Comparison of ENCODE assay signal across 1 cellular context in the genomic region with DNA sequence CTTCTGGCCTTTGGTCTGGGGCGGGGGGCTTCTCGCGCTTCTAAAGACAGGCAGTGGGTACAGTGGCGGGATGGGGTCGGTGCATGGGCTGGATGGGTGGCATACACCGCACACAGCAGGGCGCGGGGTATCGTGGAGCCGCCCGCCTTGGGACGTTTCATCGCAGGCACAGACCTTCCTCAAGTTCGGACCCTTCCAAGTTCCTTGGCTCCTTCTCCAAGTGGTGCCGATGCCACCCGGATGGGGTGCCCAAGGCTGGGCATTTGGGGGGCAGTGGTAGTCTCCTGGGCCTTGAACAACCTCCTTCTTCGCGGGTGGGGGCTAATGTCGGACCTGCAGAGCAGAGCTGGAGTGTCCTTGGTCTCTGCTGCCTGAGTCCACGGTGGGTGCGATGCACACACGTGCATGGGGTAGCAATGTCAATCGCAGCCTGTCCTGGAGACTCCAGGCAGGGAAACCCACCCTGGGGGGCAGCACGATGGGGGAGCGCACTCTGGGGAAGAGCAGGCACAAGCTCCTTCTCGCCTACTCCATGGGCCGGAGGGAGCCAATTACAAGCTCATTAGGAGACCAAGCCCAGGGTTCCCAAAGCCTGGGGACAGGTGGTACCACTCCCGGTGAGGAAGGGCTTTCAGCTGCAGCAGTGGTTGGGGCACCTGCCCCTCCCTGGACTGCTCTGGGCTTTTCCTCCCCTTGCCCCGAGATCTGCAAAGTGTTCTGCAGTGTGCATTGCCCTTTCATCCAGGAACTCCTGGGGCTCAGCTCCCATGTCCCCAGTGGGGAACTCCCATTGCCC.
A peak's percentile ranks its signal among the peaks of the same experiment; 100 is the strongest.
TF ChIP-seq lines count a peak whose summit lies in the region.

No MANE protein-coding gene starts in this region.

TF ChIP-seq in HepG2, 621 proteins besides CTCF, POLR2A, EP300 and RAD21 (continued from another document and continues in another):
- TF ChIP-seq ZNF142 (CRISPR knock-in tag; IDR thresholded peaks at IDR 0.05) (no peak; the same call in 1 of the 2 replicates), DNMT1 (CRISPR knock-in tag; IDR thresholded peaks at IDR 0.05) (no peak), RAD51 (IDR thresholded peaks at IDR 0.05; ENCODE audit: borderline replicate concordance) (no peak), ZNF841 (CRISPR knock-in tag; IDR thresholded peaks at IDR 0.05; ENCODE audit: borderline replicate concordance) (no peak), ZNF414 (CRISPR knock-in tag; IDR thresholded peaks at IDR 0.05) (no peak), PATZ1 (CRISPR knock-in tag; IDR thresholded peaks at IDR 0.05) (no peak), ZNF780A (CRISPR knock-in tag; IDR thresholded peaks at IDR 0.05) (no peak), ZNF776 (CRISPR knock-in tag; IDR thresholded peaks at IDR 0.05) (no peak), NRL (CRISPR knock-in tag; IDR thresholded peaks at IDR 0.05; ENCODE audit: borderline replicate concordance) (peak; percentile 80), ZNF782 (CRISPR knock-in tag; IDR thresholded peaks at IDR 0.05; ENCODE audit: borderline replicate concordance) (0 out of 2 replicates have a peak, but pooled peaks have one; percentile 22), ZFP36L1 (CRISPR knock-in tag; IDR thresholded peaks at IDR 0.05) (no peak), SNAI1 (CRISPR knock-in tag; IDR thresholded peaks at IDR 0.05; ENCODE audit: borderline replicate concordance) (no peak), ZNF382 (CRISPR knock-in tag; IDR thresholded peaks at IDR 0.05; ENCODE audit: borderline replicate concordance) (no peak), GATAD2A (CRISPR knock-in tag; IDR thresholded peaks at IDR 0.05) (peak; percentile 21; the same call in 1 of the 2 replicates), PITX1 (CRISPR knock-in tag; IDR thresholded peaks at IDR 0.05) (no peak), ZNF292 (CRISPR knock-in tag; IDR thresholded peaks at IDR 0.05; ENCODE audit: borderline replicate concordance, low read depth) (peak; percentile 21; the same call in 1 of the 2 replicates), CENPT (CRISPR knock-in tag; IDR thresholded peaks at IDR 0.05; ENCODE audit: low read depth) (peak; percentile 10; the same call in 1 of the 2 replicates), ELF1 (CRISPR knock-in tag; IDR thresholded peaks at IDR 0.05) (no peak), ZNF773 (CRISPR knock-in tag; IDR thresholded peaks at IDR 0.05; ENCODE audit: borderline replicate concordance) (no peak), RXRA (CRISPR knock-in tag; IDR thresholded peaks at IDR 0.05) (peak; percentile 11; the same call in 1 of the 2 replicates), MEIS1 (CRISPR knock-in tag; IDR thresholded peaks at IDR 0.05; ENCODE audit: borderline replicate concordance) (no peak), ZBTB42 (CRISPR knock-in tag; IDR thresholded peaks at IDR 0.05) (no peak), ZMYM2 (CRISPR knock-in tag; IDR thresholded peaks at IDR 0.05) (no peak), ZFP37 (CRISPR knock-in tag; IDR thresholded peaks at IDR 0.05; ENCODE audit: borderline replicate concordance) (0 out of 2 replicates have a peak, but pooled peaks have one; percentile 40), REXO4 (CRISPR knock-in tag; IDR thresholded peaks at IDR 0.05; ENCODE audit: borderline replicate concordance) (no peak), SSRP1 (CRISPR knock-in tag; IDR thresholded peaks at IDR 0.05) (no peak), PHB2 (IDR thresholded peaks at IDR 0.05; ENCODE audit: partially characterized antibody) (no peak), ZNF350 (CRISPR knock-in tag; IDR thresholded peaks at IDR 0.05; ENCODE audit: borderline replicate concordance, low read depth) (peak; percentile 60), HNF4A (CRISPR knock-in tag; IDR thresholded peaks at IDR 0.05) (no peak), KLF9 (CRISPR knock-in tag; IDR thresholded peaks at IDR 0.05; ENCODE audit: low read depth) (no peak), SIX1 (CRISPR knock-in tag; IDR thresholded peaks at IDR 0.05; ENCODE audit: borderline replicate concordance) (no peak), POLR2G (IDR thresholded peaks at IDR 0.05; ENCODE audit: low read depth, low read length) (no peak), HES4 (CRISPR knock-in tag; IDR thresholded peaks at IDR 0.05; ENCODE audit: borderline replicate concordance) (peak; percentile 76; the same call in 1 of the 2 replicates), ZFP41 (CRISPR knock-in tag; IDR thresholded peaks at IDR 0.05; ENCODE audit: borderline replicate concordance) (peak; percentile 43; the same call in 1 of the 2 replicates), MEIS2 (CRISPR knock-in tag; IDR thresholded peaks at IDR 0.05) (no peak)
- TF ChIP-seq, protein P1, sequence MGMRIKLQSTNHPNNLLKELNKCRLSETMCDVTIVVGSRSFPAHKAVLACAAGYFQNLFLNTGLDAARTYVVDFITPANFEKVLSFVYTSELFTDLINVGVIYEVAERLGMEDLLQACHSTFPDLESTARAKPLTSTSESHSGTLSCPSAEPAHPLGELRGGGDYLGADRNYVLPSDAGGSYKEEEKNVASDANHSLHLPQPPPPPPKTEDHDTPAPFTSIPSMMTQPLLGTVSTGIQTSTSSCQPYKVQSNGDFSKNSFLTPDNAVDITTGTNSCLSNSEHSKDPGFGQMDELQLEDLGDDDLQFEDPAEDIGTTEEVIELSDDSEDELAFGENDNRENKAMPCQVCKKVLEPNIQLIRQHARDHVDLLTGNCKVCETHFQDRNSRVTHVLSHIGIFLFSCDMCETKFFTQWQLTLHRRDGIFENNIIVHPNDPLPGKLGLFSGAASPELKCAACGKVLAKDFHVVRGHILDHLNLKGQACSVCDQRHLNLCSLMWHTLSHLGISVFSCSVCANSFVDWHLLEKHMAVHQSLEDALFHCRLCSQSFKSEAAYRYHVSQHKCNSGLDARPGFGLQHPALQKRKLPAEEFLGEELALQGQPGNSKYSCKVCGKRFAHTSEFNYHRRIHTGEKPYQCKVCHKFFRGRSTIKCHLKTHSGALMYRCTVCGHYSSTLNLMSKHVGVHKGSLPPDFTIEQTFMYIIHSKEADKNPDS (CRISPR knock-in tag; IDR thresholded peaks at IDR 0.05): no peak
- TF ChIP-seq, protein P2, sequence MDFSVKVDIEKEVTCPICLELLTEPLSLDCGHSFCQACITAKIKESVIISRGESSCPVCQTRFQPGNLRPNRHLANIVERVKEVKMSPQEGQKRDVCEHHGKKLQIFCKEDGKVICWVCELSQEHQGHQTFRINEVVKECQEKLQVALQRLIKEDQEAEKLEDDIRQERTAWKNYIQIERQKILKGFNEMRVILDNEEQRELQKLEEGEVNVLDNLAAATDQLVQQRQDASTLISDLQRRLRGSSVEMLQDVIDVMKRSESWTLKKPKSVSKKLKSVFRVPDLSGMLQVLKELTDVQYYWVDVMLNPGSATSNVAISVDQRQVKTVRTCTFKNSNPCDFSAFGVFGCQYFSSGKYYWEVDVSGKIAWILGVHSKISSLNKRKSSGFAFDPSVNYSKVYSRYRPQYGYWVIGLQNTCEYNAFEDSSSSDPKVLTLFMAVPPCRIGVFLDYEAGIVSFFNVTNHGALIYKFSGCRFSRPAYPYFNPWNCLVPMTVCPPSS (IDR thresholded peaks at IDR 0.05): no peak
- TF ChIP-seq, protein P3, sequence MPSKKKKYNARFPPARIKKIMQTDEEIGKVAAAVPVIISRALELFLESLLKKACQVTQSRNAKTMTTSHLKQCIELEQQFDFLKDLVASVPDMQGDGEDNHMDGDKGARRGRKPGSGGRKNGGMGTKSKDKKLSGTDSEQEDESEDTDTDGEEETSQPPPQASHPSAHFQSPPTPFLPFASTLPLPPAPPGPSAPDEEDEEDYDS (CRISPR knock-in tag; IDR thresholded peaks at IDR 0.05): no peak
- TF ChIP-seq, protein P4, sequence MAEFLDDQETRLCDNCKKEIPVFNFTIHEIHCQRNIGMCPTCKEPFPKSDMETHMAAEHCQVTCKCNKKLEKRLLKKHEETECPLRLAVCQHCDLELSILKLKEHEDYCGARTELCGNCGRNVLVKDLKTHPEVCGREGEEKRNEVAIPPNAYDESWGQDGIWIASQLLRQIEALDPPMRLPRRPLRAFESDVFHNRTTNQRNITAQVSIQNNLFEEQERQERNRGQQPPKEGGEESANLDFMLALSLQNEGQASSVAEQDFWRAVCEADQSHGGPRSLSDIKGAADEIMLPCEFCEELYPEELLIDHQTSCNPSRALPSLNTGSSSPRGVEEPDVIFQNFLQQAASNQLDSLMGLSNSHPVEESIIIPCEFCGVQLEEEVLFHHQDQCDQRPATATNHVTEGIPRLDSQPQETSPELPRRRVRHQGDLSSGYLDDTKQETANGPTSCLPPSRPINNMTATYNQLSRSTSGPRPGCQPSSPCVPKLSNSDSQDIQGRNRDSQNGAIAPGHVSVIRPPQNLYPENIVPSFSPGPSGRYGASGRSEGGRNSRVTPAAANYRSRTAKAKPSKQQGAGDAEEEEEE (CRISPR knock-in tag; IDR thresholded peaks at IDR 0.05; ENCODE audit: borderline replicate concordance): 0 out of 2 replicates have a peak, but pooled peaks have one; percentile 75
